8 cellular contexts compared by ENCODE assay signal in genomic region chr9:75002422-75003023, GRCh38. TPM values are rescaled to one million over a fixed set of nuclear protein-coding genes. Genes with fewer than 3 reads are reported as not detected.
DNase-seq lines count a peak whose midpoint lies in the region; ATAC-seq and TF ChIP-seq lines count a peak whose summit lies in the region.

No MANE protein-coding gene starts in this region.

- no peak for DNase-seq in foreskin keratinocyte
- DNase-seq in GM03348 (ENCODE audit: low spot score), result no peak
- DNase-seq in spleen, result no peak
- no peak for DNase-seq in SJCRH30
- DNase-seq in NCI-H1694 (lab: John Stamatoyannopoulos, UW), result no peak

- H3K27me3 ChIP-seq in foreskin keratinocyte (no peaks in the 10 kb centered on the region), spleen (replicated peaks in 1 of 7) (no peaks in the 10 kb centered on the region), SJCRH30 (no peaks in the 10 kb centered on the region)

- H3K9me3 ChIP-seq in spleen (no peaks in the 10 kb centered on the region), SJCRH30 (replicated peaks) (no peaks in the 10 kb centered on the region)

- ATAC-seq in GM18519 (IDR thresholded peaks at IDR 0.05; ENCODE audit: low FRiP score, unreplicated experiment) (peak; percentile 24), GM21447 (IDR thresholded peaks at IDR 0.05; ENCODE audit: unreplicated experiment) (peak; percentile 22), HG03139 (IDR thresholded peaks at IDR 0.05; ENCODE audit: unreplicated experiment) (peak; percentile 15), foreskin keratinocyte (peak; percentile 54)

- WGBS in spleen, 5 donors, result 65 to 74% (median 68%) methylated on average over 4 of the region's 4 CpGs

- H3K4me1 ChIP-seq in foreskin keratinocyte, result no peaks in the 10 kb centered on the region
- peaks cover 0 to 12% (median 1%) of the 10 kb centered on the region in 6 donors for H3K4me1 ChIP-seq in spleen
- no peaks in the 10 kb centered on the region for H3K4me1 ChIP-seq in SJCRH30

- no peak overlapping the region for H3K4me3 ChIP-seq in spleen
- H3K4me3 ChIP-seq in SJCRH30, result no peak overlapping the region

- intact Hi-C loops in spleen (cut with DNase I; ENCODE audit: low total_unique reads), result loop anchor here (2.0 kb wide), 1 partner anchor 226 kb away; no protein-coding TSS in a partner anchor

- TF ChIP-seq POLR2A in spleen (IDR thresholded peaks at IDR 0.05), result no peak

- H3K36me3 ChIP-seq in spleen, result peaks cover 0 to 26% (median 3%) of the 10 kb centered on the region in 6 donors
- H3K36me3 ChIP-seq in SJCRH30, result peaks cover 6% of the 10 kb centered on the region; the same call in 1 of the 2 replicates

- H3K27ac ChIP-seq in foreskin keratinocyte (no peak overlapping the region), spleen (no peak overlapping the region), SJCRH30 (no peak overlapping the region)

- TF ChIP-seq CTCF in foreskin keratinocyte (conservative IDR thresholded peaks at IDR 0.05) (no peak), spleen (IDR thresholded peaks at IDR 0.05 in 8 of 11, conservative IDR thresholded peaks at IDR 0.05 in 3 of 11) (peak in 3 of 11 experiments; percentile 21 to 36 (median 31))

RNA-seq across cellular contexts. Expression of gene CARNMT1, which starts 25.6 kb away (rescaled TPM):
- total RNA-seq in foreskin keratinocyte (16.6 and 18.6 TPM in 2 replicates), spleen (10 to 100 TPM; 13.8 to 23.1 (median 16.6) TPM)
- polyA plus RNA-seq in foreskin keratinocyte (3.9 and 5.2 TPM in 2 replicates), spleen (1 to 10 TPM; 4.6 to 7.7 (median 6.9) TPM)
- total RNA-seq in SJCRH30 (2014; rRNA removed; shearing (Covaris generic)), result 30.0 and 31.7 TPM in 2 replicates

RNA-seq across cellular contexts. Expression of gene C9orf40, which starts 49.8 kb away (rescaled TPM):
- total RNA-seq in foreskin keratinocyte, result 8.4 and 9.1 TPM in 2 replicates
- polyA plus RNA-seq in foreskin keratinocyte, result 7.9 and 9.2 TPM in 2 replicates
- total RNA-seq in spleen, result 1 to 10 TPM; 4.0 to 6.5 (median 5.0) TPM
- 1 to 10 TPM; 4.2 to 6.6 (median 6.3) TPM for polyA plus RNA-seq in spleen
- total RNA-seq in SJCRH30 (2014; rRNA removed; shearing (Covaris generic)), result 15.3 and 16.1 TPM in 2 replicates
